ENCODE assay signal across 27 cellular contexts in genomic region chr7:141328290-141328689, GRCh38.
"Had no signal": no experiment of that assay in that cellular context is flagged by ENCODE, and none has a peak within 500 bp of the region (broad histone marks: within the 10 kb centered on the region; RNA-seq: fewer than 3 reads in every experiment).

No MANE protein-coding gene starts in this region.

- H3K9ac ChIP-seq: SK-N-SH had no signal

- H3K4me1 ChIP-seq: Peyer's patch, SJCRH30 had no signal

- H3K4me1 Mint-ChIP-seq: activated CD4-positive, alpha-beta memory T cell treated with anti-CD3 and anti-CD28 coated beads, Interleukin-2, amount 10 ng/mL, durations not matched to agents 7 days and 5 days; activated CD4-positive, alpha-beta T cell treated with anti-CD3 and anti-CD28 coated beads for 36 hours; activated naive CD4-positive, alpha-beta T cell treated with anti-CD3 and anti-CD28 coated beads, Interleukin-2, amount 10 ng/mL, durations not matched to agents 7 days and 5 days; activated naive CD8-positive, alpha-beta T cell treated with anti-CD3 and anti-CD28 coated beads for 36 hours; activated T-helper 17 cell treated with anti-CD3 and anti-CD28 coated beads, Interleukin-2, amount 50 U/mL, for 72 hours had no signal

- DNase-seq: activated CD4-positive, alpha-beta memory T cell treated with anti-CD3 and anti-CD28 coated beads, Interleukin-2, amount 10 ng/mL, durations not matched to agents 7 days and 5 days; activated CD4-positive, alpha-beta T cell treated with anti-CD3 and anti-CD28 coated beads for 36 hours; activated CD4-positive, alpha-beta T cell treated with anti-CD3 and anti-CD28 coated beads, Interleukin-2, amount 50 U/mL, for 1 hour; activated gamma-delta T cell treated with Interleukin-2 at 50 U/mL for 16 hours; activated naive CD4-positive, alpha-beta T cell treated with anti-CD3 and anti-CD28 coated beads, Interleukin-2, amount 10 ng/mL, durations not matched to agents 7 days and 5 days; activated naive CD8-positive, alpha-beta T cell treated with anti-CD3 and anti-CD28 coated beads for 36 hours; activated T-cell treated with anti-CD3 and anti-CD28 coated beads for 4 hours; activated T-cell treated with anti-CD3 and anti-CD28 coated beads, Interleukin-2, amount 50 U/mL, for 48 hours; KBM-7; NCI-H1092; NCI-H1417; NCI-H2029; NCI-H2107; NCI-H2171 treated with DMSO at 0.1 percent for 48 hours; NCI-H345; NCI-H510A; NCI-H526 treated with DMSO at 0.1 percent for 48 hours; NCI-H82; NK-92 treated with Interleukin-12 subunit alpha and Interleukin-12 subunit beta, amount 100 ng/mL, for 24 hours; Peyer's patch; Right ventricle myocardium superior; SK-N-SH; T-helper 1 cell had no signal

- H3K36me3 Mint-ChIP-seq: activated naive CD4-positive, alpha-beta T cell treated with anti-CD3 and anti-CD28 coated beads, Interleukin-2, amount 10 ng/mL, durations not matched to agents 7 days and 5 days; activated naive CD8-positive, alpha-beta T cell treated with anti-CD3 and anti-CD28 coated beads for 36 hours had no signal

- H3K9me3 ChIP-seq: Peyer's patch had no signal

- H3K9me3 Mint-ChIP-seq: activated CD4-positive, alpha-beta memory T cell treated with anti-CD3 and anti-CD28 coated beads, Interleukin-2, amount 10 ng/mL, durations not matched to agents 7 days and 5 days; activated naive CD4-positive, alpha-beta T cell treated with anti-CD3 and anti-CD28 coated beads, Interleukin-2, amount 10 ng/mL, durations not matched to agents 7 days and 5 days; activated naive CD8-positive, alpha-beta T cell treated with anti-CD3 and anti-CD28 coated beads for 36 hours; activated T-helper 17 cell treated with anti-CD3 and anti-CD28 coated beads, Interleukin-2, amount 50 U/mL, for 72 hours had no signal

- H3K4me3 ChIP-seq: Peyer's patch, SJCRH30 had no signal

- ATAC-seq: activated CD4-positive, alpha-beta T cell treated with anti-CD3 and anti-CD28 coated beads for 36 hours; activated T-helper 17 cell treated with anti-CD3 and anti-CD28 coated beads, Interleukin-2, amount 50 U/mL, for 72 hours had no signal

- H3K27me3 ChIP-seq: Peyer's patch had no signal

- H3K27ac Mint-ChIP-seq: activated CD4-positive, alpha-beta memory T cell treated with anti-CD3 and anti-CD28 coated beads, Interleukin-2, amount 10 ng/mL, durations not matched to agents 7 days and 5 days; activated CD4-positive, alpha-beta T cell treated with anti-CD3 and anti-CD28 coated beads for 36 hours; activated naive CD4-positive, alpha-beta T cell treated with anti-CD3 and anti-CD28 coated beads, Interleukin-2, amount 10 ng/mL, durations not matched to agents 7 days and 5 days; activated naive CD8-positive, alpha-beta T cell treated with anti-CD3 and anti-CD28 coated beads for 36 hours; activated T-helper 17 cell treated with anti-CD3 and anti-CD28 coated beads, Interleukin-2, amount 50 U/mL, for 72 hours had no signal

- H3K4me2 ChIP-seq: SK-N-SH had no signal

- H3K36me3 ChIP-seq: Peyer's patch, SJCRH30 had no signal

- H3K27ac ChIP-seq: Peyer's patch, RWPE1, SJCRH30, VCaP had no signal

- H3K4me3 Mint-ChIP-seq: activated CD4-positive, alpha-beta memory T cell treated with anti-CD3 and anti-CD28 coated beads, Interleukin-2, amount 10 ng/mL, durations not matched to agents 7 days and 5 days; activated CD4-positive, alpha-beta T cell treated with anti-CD3 and anti-CD28 coated beads for 36 hours; activated naive CD4-positive, alpha-beta T cell treated with anti-CD3 and anti-CD28 coated beads, Interleukin-2, amount 10 ng/mL, durations not matched to agents 7 days and 5 days; activated naive CD8-positive, alpha-beta T cell treated with anti-CD3 and anti-CD28 coated beads for 36 hours; activated T-helper 17 cell treated with anti-CD3 and anti-CD28 coated beads, Interleukin-2, amount 50 U/mL, for 72 hours had no signal
